In genomic region chr17:48107137-48108055, GRCh38 we compare ENCODE assay signal across 8 cellular contexts. TPM values are rescaled to one million over a fixed set of nuclear protein-coding genes. Genes with fewer than 3 reads are reported as not detected.
DNase-seq lines count a peak whose midpoint lies in the region; ATAC-seq and TF ChIP-seq lines count a peak whose summit lies in the region.

TSS of gene SNX11 (plus strand) at chr17:48107766. CDS start at chr17:48112044, 4,278 bp downstream.

- peak; percentile 82 for ATAC-seq in HG03432 (IDR thresholded peaks at IDR 0.05; ENCODE audit: unreplicated experiment)

- no peaks in the 10 kb centered on the region for H3K36me3 ChIP-seq in BE2C
- H3K36me3 ChIP-seq in kidney epithelial cell (ENCODE audit: control insufficient read depth, insufficient read depth, low read length) = no peaks in the 10 kb centered on the region

- peaks cover 3% of the 10 kb centered on the region for H3K4me1 ChIP-seq in BE2C

- no peaks in the 10 kb centered on the region for H3K9me3 ChIP-seq in BE2C

- peak; percentile 95 for DNase-seq in BE2C
- DNase-seq in NCI-H510A (lab: John Stamatoyannopoulos, UW) = peak; percentile 99
- peak; percentile 90 for DNase-seq in activated CD4-positive, alpha-beta T cell treated with anti-CD3 and anti-CD28 coated beads for 1 hour
- peak; percentile 93 for DNase-seq in cerebellum (ENCODE audit: low spot score)
- DNase-seq in kidney epithelial cell (ENCODE audit: low read depth) = peak; percentile 66
- DNase-seq in stimulated activated CD4-positive, alpha-beta T cell treated with anti-CD3 and anti-CD28 coated beads, Interleukin-1b, Interleukin-23, amount 100 ng/mL, for 1 hour (ENCODE audit: low read depth in 2 of 2) = peak; percentile 84 to 91

- no peaks in the 10 kb centered on the region for H3K27me3 ChIP-seq in BE2C
- H3K27me3 ChIP-seq in kidney epithelial cell (ENCODE audit: control insufficient read depth, insufficient read depth, low read length) = no peaks in the 10 kb centered on the region

- TF ChIP-seq POLR2A in GM19193 (IDR thresholded peaks at IDR 0.05; ENCODE audit: extremely low read depth, insufficient read depth, insufficient read length) = peak; percentile 85

- H3K4me3 ChIP-seq in BE2C (ENCODE audit: low read depth, low read length) (peak within 1 kb of the TSS; percentile 98), kidney epithelial cell (ENCODE audit: low read depth, low read length) (peak within 1 kb of the TSS; percentile 87)

- TF ChIP-seq CTCF in BE2C (IDR thresholded peaks at IDR 0.05; ENCODE audit: low read depth, low read length) (no peak), kidney epithelial cell (IDR thresholded peaks at IDR 0.05; ENCODE audit: insufficient read depth, low read length, poor library complexity, severe bottlenecking) (no peak)

RNA-seq across cellular contexts. Expression of gene SNX11, which starts in this region (rescaled TPM):
- 15.1 TPM for polyA plus RNA-seq in BE2C (2012; ENCODE audit: insufficient read depth, insufficient read length, low read depth)
- total RNA-seq in cerebellum (8.7 TPM), kidney epithelial cell (18.1 and 24.7 TPM in 2 replicates)

Comparison
In these comparisons a context has a peak if more than half of its experiments do, and no peak if none do; other contexts are left out.
1. Peak in every context shown above with its lines: DNase-seq, ATAC-seq and H3K4me3 ChIP-seq.